ENCODE assay signal across 1 cellular context in the genomic region with DNA sequence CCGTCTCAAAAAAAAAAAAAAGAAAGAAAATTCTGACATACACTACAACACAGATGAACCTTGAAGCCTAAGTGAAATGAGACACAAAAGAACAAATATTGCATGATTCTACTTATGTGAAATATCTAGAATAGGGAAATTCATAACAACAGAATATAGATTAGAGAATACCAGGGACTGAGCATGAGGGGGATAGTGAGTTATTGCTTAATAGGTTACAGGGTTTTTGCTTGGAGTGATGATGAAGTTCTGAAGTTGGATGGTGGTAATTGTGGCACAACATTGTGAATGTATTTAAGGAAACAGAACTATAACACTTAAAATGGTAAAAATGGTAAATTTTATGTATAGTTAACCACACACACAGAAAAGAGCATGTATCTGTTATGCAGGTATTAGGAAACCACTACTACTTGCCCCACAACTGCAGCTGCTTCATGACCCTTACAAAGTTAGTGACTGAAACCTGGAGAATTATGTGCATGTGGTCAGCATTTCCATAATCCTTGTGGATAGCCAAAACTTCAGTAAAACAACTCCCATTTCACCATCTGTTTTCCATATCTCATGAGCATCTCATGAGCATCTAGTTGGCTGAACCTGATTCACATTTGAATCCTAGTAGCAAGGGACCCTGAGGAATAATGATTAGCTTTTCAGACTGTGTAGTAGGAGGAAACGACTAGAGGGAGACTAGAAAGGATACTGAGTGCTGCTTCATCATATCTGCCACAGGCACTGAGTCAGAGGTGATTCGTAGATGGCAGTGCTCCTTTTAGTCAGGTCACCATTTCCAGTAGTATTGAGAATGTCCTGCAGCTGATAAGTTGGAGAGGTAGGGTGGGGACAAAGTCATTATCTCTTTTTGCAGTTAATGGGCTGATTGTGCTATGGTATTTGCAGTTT.
TF ChIP-seq lines count a peak whose summit lies in the region.

No MANE protein-coding gene starts in this region.

TF ChIP-seq in K562, 482 proteins besides CTCF, POLR2A, EP300 and RAD21 (continued from another document and continues in another):
- TF ChIP-seq, protein P1, sequence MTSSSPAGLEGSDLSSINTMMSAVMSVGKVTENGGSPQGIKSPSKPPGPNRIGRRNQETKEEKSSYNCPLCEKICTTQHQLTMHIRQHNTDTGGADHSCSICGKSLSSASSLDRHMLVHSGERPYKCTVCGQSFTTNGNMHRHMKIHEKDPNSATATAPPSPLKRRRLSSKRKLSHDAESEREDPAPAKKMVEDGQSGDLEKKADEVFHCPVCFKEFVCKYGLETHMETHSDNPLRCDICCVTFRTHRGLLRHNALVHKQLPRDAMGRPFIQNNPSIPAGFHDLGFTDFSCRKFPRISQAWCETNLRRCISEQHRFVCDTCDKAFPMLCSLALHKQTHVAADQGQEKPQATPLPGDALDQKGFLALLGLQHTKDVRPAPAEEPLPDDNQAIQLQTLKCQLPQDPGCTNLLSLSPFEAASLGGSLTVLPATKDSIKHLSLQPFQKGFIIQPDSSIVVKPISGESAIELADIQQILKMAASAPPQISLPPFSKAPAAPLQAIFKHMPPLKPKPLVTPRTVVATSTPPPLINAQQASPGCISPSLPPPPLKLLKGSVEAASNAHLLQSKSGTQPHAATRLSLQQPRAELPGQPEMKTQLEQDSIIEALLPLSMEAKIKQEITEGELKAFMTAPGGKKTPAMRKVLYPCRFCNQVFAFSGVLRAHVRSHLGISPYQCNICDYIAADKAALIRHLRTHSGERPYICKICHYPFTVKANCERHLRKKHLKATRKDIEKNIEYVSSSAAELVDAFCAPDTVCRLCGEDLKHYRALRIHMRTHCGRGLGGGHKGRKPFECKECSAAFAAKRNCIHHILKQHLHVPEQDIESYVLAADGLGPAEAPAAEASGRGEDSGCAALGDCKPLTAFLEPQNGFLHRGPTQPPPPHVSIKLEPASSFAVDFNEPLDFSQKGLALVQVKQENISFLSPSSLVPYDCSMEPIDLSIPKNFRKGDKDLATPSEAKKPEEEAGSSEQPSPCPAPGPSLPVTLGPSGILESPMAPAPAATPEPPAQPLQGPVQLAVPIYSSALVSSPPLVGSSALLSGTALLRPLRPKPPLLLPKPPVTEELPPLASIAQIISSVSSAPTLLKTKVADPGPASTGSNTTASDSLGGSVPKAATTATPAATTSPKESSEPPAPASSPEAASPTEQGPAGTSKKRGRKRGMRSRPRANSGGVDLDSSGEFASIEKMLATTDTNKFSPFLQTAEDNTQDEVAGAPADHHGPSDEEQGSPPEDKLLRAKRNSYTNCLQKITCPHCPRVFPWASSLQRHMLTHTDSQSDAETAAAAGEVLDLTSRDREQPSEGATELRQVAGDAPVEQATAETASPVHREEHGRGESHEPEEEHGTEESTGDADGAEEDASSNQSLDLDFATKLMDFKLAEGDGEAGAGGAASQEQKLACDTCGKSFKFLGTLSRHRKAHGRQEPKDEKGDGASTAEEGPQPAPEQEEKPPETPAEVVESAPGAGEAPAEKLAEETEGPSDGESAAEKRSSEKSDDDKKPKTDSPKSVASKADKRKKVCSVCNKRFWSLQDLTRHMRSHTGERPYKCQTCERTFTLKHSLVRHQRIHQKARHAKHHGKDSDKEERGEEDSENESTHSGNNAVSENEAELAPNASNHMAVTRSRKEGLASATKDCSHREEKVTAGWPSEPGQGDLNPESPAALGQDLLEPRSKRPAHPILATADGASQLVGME (CRISPR knock-in tag; IDR thresholded peaks at IDR 0.05), result no peak
- TF ChIP-seq, protein P2, sequence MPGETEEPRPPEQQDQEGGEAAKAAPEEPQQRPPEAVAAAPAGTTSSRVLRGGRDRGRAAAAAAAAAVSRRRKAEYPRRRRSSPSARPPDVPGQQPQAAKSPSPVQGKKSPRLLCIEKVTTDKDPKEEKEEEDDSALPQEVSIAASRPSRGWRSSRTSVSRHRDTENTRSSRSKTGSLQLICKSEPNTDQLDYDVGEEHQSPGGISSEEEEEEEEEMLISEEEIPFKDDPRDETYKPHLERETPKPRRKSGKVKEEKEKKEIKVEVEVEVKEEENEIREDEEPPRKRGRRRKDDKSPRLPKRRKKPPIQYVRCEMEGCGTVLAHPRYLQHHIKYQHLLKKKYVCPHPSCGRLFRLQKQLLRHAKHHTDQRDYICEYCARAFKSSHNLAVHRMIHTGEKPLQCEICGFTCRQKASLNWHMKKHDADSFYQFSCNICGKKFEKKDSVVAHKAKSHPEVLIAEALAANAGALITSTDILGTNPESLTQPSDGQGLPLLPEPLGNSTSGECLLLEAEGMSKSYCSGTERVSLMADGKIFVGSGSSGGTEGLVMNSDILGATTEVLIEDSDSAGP (CRISPR knock-in tag; IDR thresholded peaks at IDR 0.05), result no peak
- TF ChIP-seq YBX1 (IDR thresholded peaks at IDR 0.05) (no peak), MAFF (IDR thresholded peaks at IDR 0.05; ENCODE audit: low read length) (peak; percentile 1; the same call in 1 of the 2 replicates), NEUROD1 (IDR thresholded peaks at IDR 0.05; ENCODE audit: borderline replicate concordance, low read depth, low read length, partially characterized antibody) (no peak), ZNF184 (CRISPR knock-in tag; IDR thresholded peaks at IDR 0.05) (no peak), ZNF436 (CRISPR knock-in tag; IDR thresholded peaks at IDR 0.05) (no peak), ZC3H8 (IDR thresholded peaks at IDR 0.05) (no peak), CHD2 (IDR thresholded peaks at IDR 0.05; ENCODE audit: low read depth, low read length) (no peak), ELF4 (CRISPR knock-in tag; IDR thresholded peaks at IDR 0.05) (no peak), ZNF408 (CRISPR knock-in tag; IDR thresholded peaks at IDR 0.05; ENCODE audit: low read depth) (no peak), ZNF274 (IDR thresholded peaks at IDR 0.05; ENCODE audit: borderline replicate concordance, low read depth, low read length) (0 out of 2 replicates have a peak, but pooled peaks have one; percentile 19), TSC22D4 (tag; IDR thresholded peaks at IDR 0.05) (no peak), ZNF212 (CRISPR knock-in tag; IDR thresholded peaks at IDR 0.05) (no peak), ZNF175 (CRISPR knock-in tag; IDR thresholded peaks at IDR 0.05; ENCODE audit: low read depth) (no peak), YY1 (IDR thresholded peaks at IDR 0.05; ENCODE audit: borderline replicate concordance in 1 of 3, control insufficient read depth in 1 of 3, extremely low read depth in 1 of 3, insufficient read depth in 3 of 3, insufficient read length in 1 of 3, insufficient replicate concordance in 2 of 3, low read depth in 1 of 3, low read length in 2 of 3) (peak in 1 of 3 experiments; percentile 45), HDAC6 (IDR thresholded peaks at IDR 0.05; ENCODE audit: low read depth, low read length) (no peak)
- TF ChIP-seq, protein P3, sequence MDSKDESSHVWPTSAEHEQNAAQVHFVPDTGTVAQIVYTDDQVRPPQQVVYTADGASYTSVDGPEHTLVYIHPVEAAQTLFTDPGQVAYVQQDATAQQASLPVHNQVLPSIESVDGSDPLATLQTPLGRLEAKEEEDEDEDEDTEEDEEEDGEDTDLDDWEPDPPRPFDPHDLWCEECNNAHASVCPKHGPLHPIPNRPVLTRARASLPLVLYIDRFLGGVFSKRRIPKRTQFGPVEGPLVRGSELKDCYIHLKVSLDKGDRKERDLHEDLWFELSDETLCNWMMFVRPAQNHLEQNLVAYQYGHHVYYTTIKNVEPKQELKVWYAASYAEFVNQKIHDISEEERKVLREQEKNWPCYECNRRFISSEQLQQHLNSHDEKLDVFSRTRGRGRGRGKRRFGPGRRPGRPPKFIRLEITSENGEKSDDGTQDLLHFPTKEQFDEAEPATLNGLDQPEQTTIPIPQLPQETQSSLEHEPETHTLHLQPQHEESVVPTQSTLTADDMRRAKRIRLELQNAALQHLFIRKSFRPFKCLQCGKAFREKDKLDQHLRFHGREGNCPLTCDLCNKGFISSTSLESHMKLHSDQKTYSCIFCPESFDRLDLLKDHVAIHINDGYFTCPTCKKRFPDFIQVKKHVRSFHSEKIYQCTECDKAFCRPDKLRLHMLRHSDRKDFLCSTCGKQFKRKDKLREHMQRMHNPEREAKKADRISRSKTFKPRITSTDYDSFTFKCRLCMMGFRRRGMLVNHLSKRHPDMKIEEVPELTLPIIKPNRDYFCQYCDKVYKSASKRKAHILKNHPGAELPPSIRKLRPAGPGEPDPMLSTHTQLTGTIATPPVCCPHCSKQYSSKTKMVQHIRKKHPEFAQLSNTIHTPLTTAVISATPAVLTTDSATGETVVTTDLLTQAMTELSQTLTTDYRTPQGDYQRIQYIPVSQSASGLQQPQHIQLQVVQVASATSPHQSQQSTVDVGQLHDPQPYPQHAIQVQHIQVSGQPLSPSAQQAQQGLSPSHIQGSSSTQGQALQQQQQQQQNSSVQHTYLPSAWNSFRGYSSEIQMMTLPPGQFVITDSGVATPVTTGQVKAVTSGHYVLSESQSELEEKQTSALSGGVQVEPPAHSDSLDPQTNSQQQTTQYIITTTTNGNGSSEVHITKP (IDR thresholded peaks at IDR 0.05; ENCODE audit: partially characterized antibody), result no peak
- TF ChIP-seq, protein P4, sequence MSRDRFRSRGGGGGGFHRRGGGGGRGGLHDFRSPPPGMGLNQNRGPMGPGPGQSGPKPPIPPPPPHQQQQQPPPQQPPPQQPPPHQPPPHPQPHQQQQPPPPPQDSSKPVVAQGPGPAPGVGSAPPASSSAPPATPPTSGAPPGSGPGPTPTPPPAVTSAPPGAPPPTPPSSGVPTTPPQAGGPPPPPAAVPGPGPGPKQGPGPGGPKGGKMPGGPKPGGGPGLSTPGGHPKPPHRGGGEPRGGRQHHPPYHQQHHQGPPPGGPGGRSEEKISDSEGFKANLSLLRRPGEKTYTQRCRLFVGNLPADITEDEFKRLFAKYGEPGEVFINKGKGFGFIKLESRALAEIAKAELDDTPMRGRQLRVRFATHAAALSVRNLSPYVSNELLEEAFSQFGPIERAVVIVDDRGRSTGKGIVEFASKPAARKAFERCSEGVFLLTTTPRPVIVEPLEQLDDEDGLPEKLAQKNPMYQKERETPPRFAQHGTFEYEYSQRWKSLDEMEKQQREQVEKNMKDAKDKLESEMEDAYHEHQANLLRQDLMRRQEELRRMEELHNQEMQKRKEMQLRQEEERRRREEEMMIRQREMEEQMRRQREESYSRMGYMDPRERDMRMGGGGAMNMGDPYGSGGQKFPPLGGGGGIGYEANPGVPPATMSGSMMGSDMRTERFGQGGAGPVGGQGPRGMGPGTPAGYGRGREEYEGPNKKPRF (IDR thresholded peaks at IDR 0.05; ENCODE audit: low read depth, low read length), result no peak
- TF ChIP-seq, protein P5, sequence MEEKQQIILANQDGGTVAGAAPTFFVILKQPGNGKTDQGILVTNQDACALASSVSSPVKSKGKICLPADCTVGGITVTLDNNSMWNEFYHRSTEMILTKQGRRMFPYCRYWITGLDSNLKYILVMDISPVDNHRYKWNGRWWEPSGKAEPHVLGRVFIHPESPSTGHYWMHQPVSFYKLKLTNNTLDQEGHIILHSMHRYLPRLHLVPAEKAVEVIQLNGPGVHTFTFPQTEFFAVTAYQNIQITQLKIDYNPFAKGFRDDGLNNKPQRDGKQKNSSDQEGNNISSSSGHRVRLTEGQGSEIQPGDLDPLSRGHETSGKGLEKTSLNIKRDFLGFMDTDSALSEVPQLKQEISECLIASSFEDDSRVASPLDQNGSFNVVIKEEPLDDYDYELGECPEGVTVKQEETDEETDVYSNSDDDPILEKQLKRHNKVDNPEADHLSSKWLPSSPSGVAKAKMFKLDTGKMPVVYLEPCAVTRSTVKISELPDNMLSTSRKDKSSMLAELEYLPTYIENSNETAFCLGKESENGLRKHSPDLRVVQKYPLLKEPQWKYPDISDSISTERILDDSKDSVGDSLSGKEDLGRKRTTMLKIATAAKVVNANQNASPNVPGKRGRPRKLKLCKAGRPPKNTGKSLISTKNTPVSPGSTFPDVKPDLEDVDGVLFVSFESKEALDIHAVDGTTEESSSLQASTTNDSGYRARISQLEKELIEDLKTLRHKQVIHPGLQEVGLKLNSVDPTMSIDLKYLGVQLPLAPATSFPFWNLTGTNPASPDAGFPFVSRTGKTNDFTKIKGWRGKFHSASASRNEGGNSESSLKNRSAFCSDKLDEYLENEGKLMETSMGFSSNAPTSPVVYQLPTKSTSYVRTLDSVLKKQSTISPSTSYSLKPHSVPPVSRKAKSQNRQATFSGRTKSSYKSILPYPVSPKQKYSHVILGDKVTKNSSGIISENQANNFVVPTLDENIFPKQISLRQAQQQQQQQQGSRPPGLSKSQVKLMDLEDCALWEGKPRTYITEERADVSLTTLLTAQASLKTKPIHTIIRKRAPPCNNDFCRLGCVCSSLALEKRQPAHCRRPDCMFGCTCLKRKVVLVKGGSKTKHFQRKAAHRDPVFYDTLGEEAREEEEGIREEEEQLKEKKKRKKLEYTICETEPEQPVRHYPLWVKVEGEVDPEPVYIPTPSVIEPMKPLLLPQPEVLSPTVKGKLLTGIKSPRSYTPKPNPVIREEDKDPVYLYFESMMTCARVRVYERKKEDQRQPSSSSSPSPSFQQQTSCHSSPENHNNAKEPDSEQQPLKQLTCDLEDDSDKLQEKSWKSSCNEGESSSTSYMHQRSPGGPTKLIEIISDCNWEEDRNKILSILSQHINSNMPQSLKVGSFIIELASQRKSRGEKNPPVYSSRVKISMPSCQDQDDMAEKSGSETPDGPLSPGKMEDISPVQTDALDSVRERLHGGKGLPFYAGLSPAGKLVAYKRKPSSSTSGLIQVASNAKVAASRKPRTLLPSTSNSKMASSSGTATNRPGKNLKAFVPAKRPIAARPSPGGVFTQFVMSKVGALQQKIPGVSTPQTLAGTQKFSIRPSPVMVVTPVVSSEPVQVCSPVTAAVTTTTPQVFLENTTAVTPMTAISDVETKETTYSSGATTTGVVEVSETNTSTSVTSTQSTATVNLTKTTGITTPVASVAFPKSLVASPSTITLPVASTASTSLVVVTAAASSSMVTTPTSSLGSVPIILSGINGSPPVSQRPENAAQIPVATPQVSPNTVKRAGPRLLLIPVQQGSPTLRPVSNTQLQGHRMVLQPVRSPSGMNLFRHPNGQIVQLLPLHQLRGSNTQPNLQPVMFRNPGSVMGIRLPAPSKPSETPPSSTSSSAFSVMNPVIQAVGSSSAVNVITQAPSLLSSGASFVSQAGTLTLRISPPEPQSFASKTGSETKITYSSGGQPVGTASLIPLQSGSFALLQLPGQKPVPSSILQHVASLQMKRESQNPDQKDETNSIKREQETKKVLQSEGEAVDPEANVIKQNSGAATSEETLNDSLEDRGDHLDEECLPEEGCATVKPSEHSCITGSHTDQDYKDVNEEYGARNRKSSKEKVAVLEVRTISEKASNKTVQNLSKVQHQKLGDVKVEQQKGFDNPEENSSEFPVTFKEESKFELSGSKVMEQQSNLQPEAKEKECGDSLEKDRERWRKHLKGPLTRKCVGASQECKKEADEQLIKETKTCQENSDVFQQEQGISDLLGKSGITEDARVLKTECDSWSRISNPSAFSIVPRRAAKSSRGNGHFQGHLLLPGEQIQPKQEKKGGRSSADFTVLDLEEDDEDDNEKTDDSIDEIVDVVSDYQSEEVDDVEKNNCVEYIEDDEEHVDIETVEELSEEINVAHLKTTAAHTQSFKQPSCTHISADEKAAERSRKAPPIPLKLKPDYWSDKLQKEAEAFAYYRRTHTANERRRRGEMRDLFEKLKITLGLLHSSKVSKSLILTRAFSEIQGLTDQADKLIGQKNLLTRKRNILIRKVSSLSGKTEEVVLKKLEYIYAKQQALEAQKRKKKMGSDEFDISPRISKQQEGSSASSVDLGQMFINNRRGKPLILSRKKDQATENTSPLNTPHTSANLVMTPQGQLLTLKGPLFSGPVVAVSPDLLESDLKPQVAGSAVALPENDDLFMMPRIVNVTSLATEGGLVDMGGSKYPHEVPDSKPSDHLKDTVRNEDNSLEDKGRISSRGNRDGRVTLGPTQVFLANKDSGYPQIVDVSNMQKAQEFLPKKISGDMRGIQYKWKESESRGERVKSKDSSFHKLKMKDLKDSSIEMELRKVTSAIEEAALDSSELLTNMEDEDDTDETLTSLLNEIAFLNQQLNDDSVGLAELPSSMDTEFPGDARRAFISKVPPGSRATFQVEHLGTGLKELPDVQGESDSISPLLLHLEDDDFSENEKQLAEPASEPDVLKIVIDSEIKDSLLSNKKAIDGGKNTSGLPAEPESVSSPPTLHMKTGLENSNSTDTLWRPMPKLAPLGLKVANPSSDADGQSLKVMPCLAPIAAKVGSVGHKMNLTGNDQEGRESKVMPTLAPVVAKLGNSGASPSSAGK (IDR thresholded peaks at IDR 0.05), result no peak
